ENCODE assay signal across 21 cellular contexts in genomic region chr18:39435986-39436385, GRCh38.
"Had no signal": no experiment of that assay in that cellular context is flagged by ENCODE, and none has a peak within 500 bp of the region (broad histone marks: within the 10 kb centered on the region; RNA-seq: fewer than 3 reads in every experiment).

No MANE protein-coding gene starts in this region.

- H3K27ac Mint-ChIP-seq: endodermal cell; natural killer cell; neural progenitor cell; stimulated activated effector memory CD8-positive, alpha-beta T cell treated with anti-CD3 and anti-CD28 coated beads, Interleukin-12 subunit alpha, Interleukin-12 subunit beta, amount 100 ng/mL, for 72 hours had no signal

- ATAC-seq: heart right ventricle; natural killer cell; right cardiac atrium; stimulated activated effector memory CD8-positive, alpha-beta T cell treated with anti-CD3 and anti-CD28 coated beads, Interleukin-12 subunit alpha, Interleukin-12 subunit beta, amount 100 ng/mL, for 72 hours; stimulated activated naive CD8-positive, alpha-beta T cell treated with anti-CD3 and anti-CD28 coated beads, Interleukin-15, Interleukin-2, amounts not matched to agents 100 U/mL and 50 U/mL, for 24 hours had no signal

- H3K9me3 ChIP-seq: heart right ventricle, ovary, tibial artery, upper lobe of left lung, uterus had no signal

- DNase-seq: effector CD4-positive, alpha-beta T cell; endodermal cell; erythroblast; foreskin melanocyte; heart right ventricle; hypothalamus; kidney glomerular epithelial cell; mammary epithelial cell; natural killer cell; nucleus accumbens; ovary; right cardiac atrium; stimulated activated CD4-positive, alpha-beta T cell treated with anti-CD3 and anti-CD28 coated beads, Interleukin-2, amount 100 ng/mL, for 48 hours; stimulated activated naive CD8-positive, alpha-beta T cell treated with anti-CD3 and anti-CD28 coated beads, Interleukin-15, Interleukin-2, amounts not matched to agents 100 U/mL and 50 U/mL, for 24 hours; tibial artery; upper lobe of left lung; uterus had no signal

- H3K4me3 ChIP-seq: coronary artery, heart right ventricle, neural progenitor cell, ovary, smooth muscle cell, tibial artery, upper lobe of left lung, uterus had no signal

- H3K36me3 Mint-ChIP-seq: natural killer cell; stimulated activated effector memory CD8-positive, alpha-beta T cell treated with anti-CD3 and anti-CD28 coated beads, Interleukin-12 subunit alpha, Interleukin-12 subunit beta, amount 100 ng/mL, for 72 hours had no signal

- H3K4me1 ChIP-seq: heart right ventricle, neural progenitor cell, upper lobe of left lung, uterus had no signal

- H3K9me3 Mint-ChIP-seq: neural progenitor cell had no signal

- H3K4me3 Mint-ChIP-seq: endodermal cell; natural killer cell; neural progenitor cell; stimulated activated effector memory CD8-positive, alpha-beta T cell treated with anti-CD3 and anti-CD28 coated beads, Interleukin-12 subunit alpha, Interleukin-12 subunit beta, amount 100 ng/mL, for 72 hours had no signal

- H3K4me1 Mint-ChIP-seq: neural progenitor cell; stimulated activated effector memory CD8-positive, alpha-beta T cell treated with anti-CD3 and anti-CD28 coated beads, Interleukin-12 subunit alpha, Interleukin-12 subunit beta, amount 100 ng/mL, for 72 hours had no signal

- H3K27ac ChIP-seq: coronary artery, heart right ventricle, neural progenitor cell, ovary, tibial artery, upper lobe of left lung, uterus had no signal

- H3K36me3 ChIP-seq: heart right ventricle, neural progenitor cell, ovary, tibial artery, upper lobe of left lung, uterus had no signal
